19 cellular contexts compared by ENCODE assay signal in the genomic region with DNA sequence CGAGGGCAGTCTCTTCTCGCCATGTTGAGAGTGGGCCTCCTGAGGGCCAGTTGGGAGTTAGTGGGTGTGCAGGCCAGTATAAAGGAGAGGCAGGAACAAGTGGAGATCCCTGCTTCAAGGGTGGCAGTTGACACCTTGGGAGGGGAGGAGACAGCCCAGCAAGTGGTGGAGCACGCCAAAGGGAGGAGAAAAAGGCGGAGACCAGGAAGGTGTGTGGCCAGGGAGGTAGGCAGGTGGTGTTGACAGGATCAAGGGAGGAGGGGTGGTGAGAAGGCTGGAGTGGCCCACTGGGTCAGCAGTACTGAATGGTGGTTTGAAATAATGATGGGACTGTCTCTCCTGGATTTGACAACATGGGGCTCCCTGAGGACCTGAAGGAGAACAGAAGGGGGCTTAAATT.
"Had no signal": no experiment of that assay in that cellular context is flagged by ENCODE, and none has a peak within 500 bp of the region (broad histone marks: within the 10 kb centered on the region; RNA-seq: fewer than 3 reads in every experiment).

No MANE protein-coding gene starts in this region.

- H3K4me3 ChIP-seq: esophagus squamous epithelium, gastroesophageal sphincter, hepatocyte, right atrium auricular region had no signal

- ATAC-seq: effector memory CD8-positive, alpha-beta T cell; gastroesophageal sphincter; naive thymus-derived CD4-positive, alpha-beta T cell had no signal

- H3K9me3 Mint-ChIP-seq: dendritic cell treated with granulocyte-macrophage colony-stimulating factor and Interleukin-4, amounts not matched to agents 40 ng/mL and 50 ng/mL, for 4 days; effector memory CD8-positive, alpha-beta T cell; type B pancreatic cell had no signal

- DNase-seq: effector memory CD8-positive, alpha-beta T cell; esophagus squamous epithelium; foreskin fibroblast; kidney; mesendoderm; naive thymus-derived CD4-positive, alpha-beta T cell; nephron progenitor cell; small intestine; stimulated activated CD4-positive, alpha-beta T cell treated with anti-CD3 and anti-CD28 coated beads, Interleukin-2, amount 100 ng/mL, for 48 hours; stimulated activated naive CD4-positive, alpha-beta T cell treated with Interleukin-2 at 50 U/mL for 16 hours had no signal

- H3K4me3 Mint-ChIP-seq: dendritic cell treated with granulocyte-macrophage colony-stimulating factor and Interleukin-4, amounts not matched to agents 40 ng/mL and 50 ng/mL, for 4 days; effector memory CD8-positive, alpha-beta T cell; naive thymus-derived CD4-positive, alpha-beta T cell; nephron progenitor cell; type B pancreatic cell had no signal

- FAIRE-seq: colon, kidney, small intestine, urothelium cell line had no signal

- H3K27me3 Mint-ChIP-seq: dendritic cell treated with granulocyte-macrophage colony-stimulating factor and Interleukin-4, amounts not matched to agents 40 ng/mL and 50 ng/mL, for 4 days; naive thymus-derived CD4-positive, alpha-beta T cell; type B pancreatic cell had no signal

- H3K9me3 ChIP-seq: esophagus squamous epithelium, gastroesophageal sphincter, neutrophil, right atrium auricular region had no signal

- H3K36me3 Mint-ChIP-seq: naive thymus-derived CD4-positive, alpha-beta T cell; type B pancreatic cell had no signal

- H3K27ac Mint-ChIP-seq: dendritic cell treated with granulocyte-macrophage colony-stimulating factor and Interleukin-4, amounts not matched to agents 40 ng/mL and 50 ng/mL, for 4 days; naive thymus-derived CD4-positive, alpha-beta T cell; nephron progenitor cell; type B pancreatic cell had no signal

- H3K4me1 ChIP-seq: right atrium auricular region had no signal

- H3K36me3 ChIP-seq: gastroesophageal sphincter, right atrium auricular region had no signal

- H3K27ac ChIP-seq: epithelial cell of prostate, esophagus squamous epithelium, gastroesophageal sphincter, hepatocyte, neutrophil, right atrium auricular region had no signal

- H3K27me3 ChIP-seq: esophagus squamous epithelium, gastroesophageal sphincter, hepatocyte, neutrophil, right atrium auricular region had no signal
